In genomic region chr15:73431329-73431728, GRCh38 we compare ENCODE assay signal across 10 cellular contexts. TPM values are rescaled to one million over a fixed set of nuclear protein-coding genes. Genes with fewer than 3 reads are reported as not detected.
"Had no signal": no experiment of that assay in that cellular context is flagged by ENCODE, and none has a peak within 500 bp of the region (broad histone marks: within the 10 kb centered on the region; RNA-seq: fewer than 3 reads in every experiment).

No MANE protein-coding gene starts in this region.

RNA-seq across cellular contexts. Expression of gene REC114, which starts 11.6 kb away (rescaled TPM):
- total RNA-seq: OCI-LY7, PC-3, PC-9, Peyer's patch, RPMI7951, SJCRH30, SJSA1, SK-MEL-5, T-cell had no signal
- polyA plus RNA-seq: SK-N-SH had no signal
